In the genomic region with DNA sequence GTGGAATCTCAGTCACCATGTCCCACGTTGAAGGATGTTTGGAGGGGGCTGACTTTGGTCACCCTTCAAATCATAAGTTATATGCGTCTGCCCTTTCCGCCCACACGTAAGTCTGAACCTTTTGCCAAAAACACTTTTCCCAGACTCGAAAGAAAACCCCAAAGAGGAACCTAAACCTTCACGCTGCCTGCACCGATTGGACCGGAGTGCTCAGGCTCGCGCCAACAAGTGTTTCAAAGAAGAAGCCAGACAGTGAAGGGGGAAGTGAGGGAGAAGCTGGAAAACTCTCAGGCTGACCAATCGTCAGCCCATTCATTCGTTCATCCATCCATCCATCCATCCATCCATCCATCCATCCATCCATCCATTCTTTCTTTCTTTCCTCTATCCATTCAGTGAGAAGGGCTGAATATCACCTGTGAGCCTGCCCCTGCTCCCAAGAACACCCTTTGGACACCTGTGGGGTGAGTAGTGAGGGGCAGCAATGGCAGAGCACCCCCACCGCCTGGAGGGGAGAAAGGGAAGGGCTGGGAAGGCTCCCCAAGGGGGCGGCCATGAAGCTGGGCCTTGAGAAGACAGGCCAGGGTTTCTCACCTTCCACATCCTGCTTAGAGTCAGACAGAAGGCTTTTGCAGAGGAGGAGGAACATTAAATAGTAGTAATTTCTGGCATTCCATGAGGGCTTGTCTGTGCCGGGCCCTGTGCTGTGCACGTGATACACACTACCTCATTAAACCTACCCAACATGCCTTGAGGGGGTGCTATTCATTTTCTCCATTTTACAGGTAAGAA, we compare ENCODE assay signal across 14 cellular contexts. TPM values are rescaled to one million over a fixed set of nuclear protein-coding genes. Genes with fewer than 3 reads are reported as not detected.
DNase-seq lines count a peak whose midpoint lies in the region; ATAC-seq and TF ChIP-seq lines count a peak whose summit lies in the region.
"Had no signal": no experiment of that assay in that cellular context is flagged by ENCODE, and none has a peak within 500 bp of the region (broad histone marks: within the 10 kb centered on the region; RNA-seq: fewer than 3 reads in every experiment).

No MANE protein-coding gene starts in this region.

- H3K36me3 ChIP-seq in OCI-LY3 (replicated peaks; ENCODE audit: low read depth, low read length): no peaks in the 10 kb centered on the region
- H3K36me3 ChIP-seq: HAP-1, prostate gland, stomach had no signal

- H3K27ac ChIP-seq in OCI-LY3 (ENCODE audit: low read length): peak overlapping the region; percentile 32; the same call in 1 of the 2 replicates
- H3K27ac ChIP-seq: prostate gland, stomach had no signal

- peak overlapping the region; percentile 87 for H3K4me3 Mint-ChIP-seq in natural killer cell treated with Interleukin-12 subunit alpha and Interleukin-12 subunit beta and Interleukin-15 and Interleukin-18, amount 100 ng/mL, for 72 hours
- no peak overlapping the region for H3K4me3 Mint-ChIP-seq in natural killer cell
- peak overlapping the region; percentile 38 to 51 for H3K4me3 Mint-ChIP-seq in effector memory CD8-positive, alpha-beta T cell
- H3K4me3 Mint-ChIP-seq in stimulated activated naive CD8-positive, alpha-beta T cell treated with anti-CD3 and anti-CD28 coated beads, Interleukin-15, amount 100 ng/mL, for 72 hours: peak overlapping the region; percentile 78 to 90

- intact Hi-C loops in natural killer cell (cut with micrococcal nuclease): no loop called here

- H3K79me2 ChIP-seq in OCI-LY3 (ENCODE audit: low read length): no peaks in the 10 kb centered on the region

- H3K9me3 Mint-ChIP-seq in natural killer cell treated with Interleukin-12 subunit alpha and Interleukin-12 subunit beta and Interleukin-15 and Interleukin-18, amount 100 ng/mL, for 72 hours: peaks cover 2% of the 10 kb centered on the region
- no peaks in the 10 kb centered on the region for H3K9me3 Mint-ChIP-seq in natural killer cell
- H3K9me3 Mint-ChIP-seq in effector memory CD8-positive, alpha-beta T cell: no peaks in the 10 kb centered on the region
- H3K9me3 Mint-ChIP-seq in stimulated activated naive CD8-positive, alpha-beta T cell treated with anti-CD3 and anti-CD28 coated beads, Interleukin-15, amount 100 ng/mL, for 72 hours: no peaks in the 10 kb centered on the region

- H3K4me1 Mint-ChIP-seq in natural killer cell treated with Interleukin-12 subunit alpha and Interleukin-12 subunit beta and Interleukin-15 and Interleukin-18, amount 100 ng/mL, for 72 hours (ENCODE audit: low read depth in 2 of 2): peaks cover 79 to 84% of the 10 kb centered on the region in 2 donors
- peaks cover 26 to 49% of the 10 kb centered on the region in 2 donors for H3K4me1 Mint-ChIP-seq in natural killer cell
- H3K4me1 Mint-ChIP-seq in effector memory CD8-positive, alpha-beta T cell (ENCODE audit: low read depth in 2 of 2): peaks cover 58 to 69% of the 10 kb centered on the region in 2 donors
- H3K4me1 Mint-ChIP-seq in stimulated activated naive CD8-positive, alpha-beta T cell treated with anti-CD3 and anti-CD28 coated beads, Interleukin-15, amount 100 ng/mL, for 72 hours: peaks cover 99% of the 10 kb centered on the region

- H4K20me1 ChIP-seq in OCI-LY3 (ENCODE audit: insufficient read depth, low read length): no peaks in the 10 kb centered on the region

- TF ChIP-seq CTCF in natural killer cell (IDR thresholded peaks at IDR 0.05): no peak
- TF ChIP-seq CTCF in OCI-LY3 (IDR thresholded peaks at IDR 0.05; ENCODE audit: low read depth, low read length): no peak

- H3K27me3 ChIP-seq in OCI-LY3 (ENCODE audit: low read depth, low read length): no peaks in the 10 kb centered on the region; the same call in 1 of the 2 replicates

- H3K27ac Mint-ChIP-seq in natural killer cell treated with Interleukin-12 subunit alpha and Interleukin-12 subunit beta and Interleukin-15 and Interleukin-18, amount 100 ng/mL, for 72 hours: peak overlapping the region; percentile 94 to 95
- no peak overlapping the region for H3K27ac Mint-ChIP-seq in natural killer cell
- peak overlapping the region; percentile 69 to 78 for H3K27ac Mint-ChIP-seq in effector memory CD8-positive, alpha-beta T cell
- peak overlapping the region; percentile 95 to 99 for H3K27ac Mint-ChIP-seq in stimulated activated naive CD8-positive, alpha-beta T cell treated with anti-CD3 and anti-CD28 coated beads, Interleukin-15, amount 100 ng/mL, for 72 hours

- H3K9me3 ChIP-seq in OCI-LY3 (ENCODE audit: insufficient read depth, low read length): no peaks in the 10 kb centered on the region
- H3K9me3 ChIP-seq: HAP-1, prostate gland, stomach had no signal

- H3K4me2 ChIP-seq in OCI-LY3 (ENCODE audit: low read length): peak overlapping the region; percentile 70

- H2AFZ ChIP-seq in OCI-LY3 (ENCODE audit: low read depth, low read length): no peak overlapping the region

- no peak overlapping the region for H3K9ac ChIP-seq in OCI-LY3 (ENCODE audit: low read length)

- peaks cover 44% of the 10 kb centered on the region for H3K4me1 ChIP-seq in OCI-LY3 (ENCODE audit: low read length)
- H3K4me1 ChIP-seq: prostate gland, stomach had no signal

- peak overlapping the region; percentile 41; the same call in 1 of the 2 replicates for H3K4me3 ChIP-seq in OCI-LY3 (ENCODE audit: low read length)
- H3K4me3 ChIP-seq: HAP-1, prostate gland, stomach had no signal

- peaks cover 20% of the 10 kb centered on the region for H3K36me3 Mint-ChIP-seq in natural killer cell treated with Interleukin-12 subunit alpha and Interleukin-12 subunit beta and Interleukin-15 and Interleukin-18, amount 100 ng/mL, for 72 hours
- no peaks in the 10 kb centered on the region for H3K36me3 Mint-ChIP-seq in natural killer cell
- H3K36me3 Mint-ChIP-seq in effector memory CD8-positive, alpha-beta T cell (ENCODE audit: insufficient read depth): peaks cover 6% of the 10 kb centered on the region

- ATAC-seq in natural killer cell treated with Interleukin-12 subunit alpha and Interleukin-12 subunit beta and Interleukin-15 and Interleukin-18, amount 100 ng/mL, for 72 hours: no peak
- ATAC-seq in natural killer cell (no peak), HG02840 (IDR thresholded peaks at IDR 0.05; ENCODE audit: low FRiP score, unreplicated experiment) (no peak)
- ATAC-seq in effector memory CD8-positive, alpha-beta T cell (replicated peaks): no peak
- peak; percentile 50 for ATAC-seq in stimulated activated naive CD8-positive, alpha-beta T cell treated with anti-CD3 and anti-CD28 coated beads, Interleukin-15, amount 100 ng/mL, for 72 hours

- no peaks in the 10 kb centered on the region for H3K27me3 Mint-ChIP-seq in natural killer cell treated with Interleukin-12 subunit alpha and Interleukin-12 subunit beta and Interleukin-15 and Interleukin-18, amount 100 ng/mL, for 72 hours
- peaks cover 16 to 21% of the 10 kb centered on the region in 2 donors for H3K27me3 Mint-ChIP-seq in natural killer cell (ENCODE audit: low read depth in 2 of 2)
- H3K27me3 Mint-ChIP-seq in effector memory CD8-positive, alpha-beta T cell: no peaks in the 10 kb centered on the region
- no peaks in the 10 kb centered on the region for H3K27me3 Mint-ChIP-seq in stimulated activated naive CD8-positive, alpha-beta T cell treated with anti-CD3 and anti-CD28 coated beads, Interleukin-15, amount 100 ng/mL, for 72 hours

- no peak for DNase-seq in natural killer cell treated with Interleukin-12 subunit alpha and Interleukin-12 subunit beta and Interleukin-15 and Interleukin-18, amount 100 ng/mL, for 72 hours (ENCODE audit: low spot score)
- DNase-seq in natural killer cell (no peak), NCI-H1694 (lab: John Stamatoyannopoulos, UW) (no peak), AG08396 (ENCODE audit: low spot score) (no peak)
- no peak for DNase-seq in effector memory CD8-positive, alpha-beta T cell
- DNase-seq in stimulated activated naive CD8-positive, alpha-beta T cell treated with anti-CD3 and anti-CD28 coated beads, Interleukin-15, amount 100 ng/mL, for 72 hours: peak in 1 of 2 donors; percentile 65
- DNase-seq: EL; NCI-H2227 treated with DMSO at 0.1 percent for 48 hours; stimulated activated CD4-positive, alpha-beta T cell treated with anti-CD3 and anti-CD28 coated beads, Interleukin-4, amount 100 ng/mL, for 24 hours; stomach had no signal

RNA-seq across cellular contexts. Expression of a gene that starts 27.1 kb away (rescaled TPM):
- 100 to 1,000 TPM; 177 to 186 TPM for total RNA-seq in natural killer cell treated with Interleukin-12 subunit alpha and Interleukin-12 subunit beta and Interleukin-15 and Interleukin-18, amount 100 ng/mL, for 72 hours
- 100 to 1,000 TPM; 537 to 630 (median 601) TPM for total RNA-seq in natural killer cell

Comparison
In these comparisons a context has a peak if more than half of its experiments do, and no peak if none do; other contexts are left out.
1. H3K27ac Mint-ChIP-seq: peak in natural killer cell treated with Interleukin-12 subunit alpha and Interleukin-12 subunit beta and Interleukin-15 and Interleukin-18, amount 100 ng/mL, for 72 hours (2 of 2), effector memory CD8-positive, alpha-beta T cell (2 of 2) and stimulated activated naive CD8-positive, alpha-beta T cell treated with anti-CD3 and anti-CD28 coated beads, Interleukin-15, amount 100 ng/mL, for 72 hours (2 of 2); none in natural killer cell (0 of 2).